ENCODE assay signal across 8 cellular contexts in the genomic region with DNA sequence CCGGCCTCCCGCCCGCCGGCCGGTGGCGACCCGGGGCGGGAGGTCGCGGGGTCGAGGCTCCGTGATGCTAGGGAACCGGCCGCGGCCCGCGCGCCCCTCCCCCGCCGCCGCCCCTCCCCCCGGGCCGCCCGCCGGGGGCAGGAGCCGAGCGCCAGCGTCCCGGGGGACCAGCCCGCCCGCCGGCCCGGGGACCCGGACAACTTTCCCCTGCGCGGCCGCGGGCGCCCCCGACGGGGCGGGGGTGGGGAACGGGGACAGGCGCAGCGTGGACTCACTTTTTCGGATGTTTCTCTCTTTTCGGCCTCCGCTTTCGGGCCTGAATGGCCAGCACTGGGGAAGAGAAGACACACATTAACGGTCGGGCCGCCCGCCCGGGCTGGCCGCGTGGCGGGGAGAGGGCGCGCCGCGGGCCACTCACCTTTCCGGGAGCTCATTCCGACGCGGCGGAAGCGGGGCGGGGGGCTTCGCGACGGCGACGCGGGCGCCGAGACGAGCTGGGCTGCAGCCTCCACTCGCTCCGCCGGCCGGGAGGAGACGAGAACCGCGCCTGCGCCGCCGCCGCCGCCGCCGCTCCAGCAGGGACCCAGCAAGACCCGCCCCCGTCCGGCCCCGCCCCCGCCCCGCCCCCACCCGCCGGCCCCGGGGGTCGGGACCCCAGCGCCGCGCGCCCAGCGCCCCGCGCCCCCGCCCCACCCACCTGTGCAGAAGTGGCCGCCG. TPM values are rescaled to one million over a fixed set of nuclear protein-coding genes. Genes with fewer than 3 reads are reported as not detected.
DNase-seq lines count a peak whose midpoint lies in the region; ATAC-seq and TF ChIP-seq lines count a peak whose summit lies in the region.

A gene (minus strand): TSS at position 549 of the 717 bp plus-strand sequence.

- H3K27me3 ChIP-seq in RWPE2 (ENCODE audit: insufficient read depth, poor library complexity, severe bottlenecking), result no peaks in the 10 kb centered on the region

- H3K27ac ChIP-seq in RWPE2 (ENCODE audit: poor library complexity, severe bottlenecking), result peak within 1 kb of the TSS; percentile 52

- no peaks in the 10 kb centered on the region for H3K36me3 ChIP-seq in RWPE2 (ENCODE audit: low read depth)

- in situ Hi-C loops in Caki2 (cut with HindIII; ENCODE audit: low pct_unique_long_range_greater_than_20kb, low sequenced_read_pairs), result no loop called here

- H3K9me3 ChIP-seq in RWPE2 (ENCODE audit: severe bottlenecking), result no peaks in the 10 kb centered on the region

- DNase-seq in Caki2 (ENCODE audit: low read depth) (peak; percentile 64), HK-2 (ENCODE audit: unreplicated experiment) (peak; percentile 82), RWPE2 (ENCODE audit: low spot score) (peak; percentile 71), globus pallidus (ENCODE audit: low spot score) (peak; percentile 61), omental fat pad (ENCODE audit: low spot score) (no peak), superior temporal gyrus (ENCODE audit: extremely low spot score) (peak; percentile 73)
- DNase-seq in activated naive CD4-positive, alpha-beta T cell treated with Interleukin-2 at 50 U/mL for 16 hours, result peak; percentile 79

- ATAC-seq in GM19438 (IDR thresholded peaks at IDR 0.05; ENCODE audit: low read depth, unreplicated experiment) (peak; percentile 73), RWPE2 (ENCODE audit: low read depth) (peak; percentile 71), omental fat pad (ENCODE audit: low FRiP score) (peak; percentile 87)

- TF ChIP-seq CTCF in RWPE2 (IDR thresholded peaks at IDR 0.05; ENCODE audit: poor library complexity, severe bottlenecking) (no peak), omental fat pad (IDR thresholded peaks at IDR 0.05) (no peak)

- H3K4me1 ChIP-seq in RWPE2 (ENCODE audit: insufficient read depth, poor library complexity, severe bottlenecking), result peaks cover 6% of the 10 kb centered on the region

- peak within 1 kb of the TSS; percentile 80 for H3K4me3 ChIP-seq in RWPE2 (ENCODE audit: severe bottlenecking)

RNA-seq across cellular contexts. Expression of the gene that starts here (rescaled TPM):
- total RNA-seq in Caki2 (2014; rRNA removed; shearing (Covaris generic); ENCODE audit: low replicate concordance), result 20.6 and 27.6 TPM in 2 replicates
- 10 to 100 TPM; 29.5 to 48.2 (median 30.6) TPM for total RNA-seq in omental fat pad
